28 cellular contexts compared by ENCODE assay signal in genomic region chrX:13338985-13339384, GRCh38. TPM values are rescaled to one million over a fixed set of nuclear protein-coding genes. Genes with fewer than 3 reads are reported as not detected.
"Had no signal": no experiment of that assay in that cellular context is flagged by ENCODE, and none has a peak within 500 bp of the region (broad histone marks: within the 10 kb centered on the region; RNA-seq: fewer than 3 reads in every experiment).

No MANE protein-coding gene starts in this region.

- H3K4me2 ChIP-seq: PC-9 had no signal

- H2AFZ ChIP-seq: PC-9 had no signal

- DNase-seq: activated CD4-positive, alpha-beta T cell treated with anti-CD3 and anti-CD28 coated beads for 48 hours; activated CD4-positive, alpha-beta T cell treated with anti-CD3 and anti-CD28 coated beads, Interleukin-2, amount 50 U/mL, for 48 hours; activated CD8-positive, alpha-beta memory T cell treated with anti-CD3 and anti-CD28 coated beads, Interleukin-2, amount 10 ng/mL, durations not matched to agents 7 days and 5 days; activated effector memory CD4-positive, alpha-beta T cell treated with Interleukin-2 at 50 U/mL for 16 hours; activated naive CD4-positive, alpha-beta T cell; activated naive CD8-positive, alpha-beta T cell treated with anti-CD3 and anti-CD28 coated beads, Interleukin-2, amount 50 U/mL, for 24 hours; activated T-cell treated with anti-CD3 and anti-CD28 coated beads, Interleukin-2, amount 50 U/mL, for 24 hours; amniotic stem cell; central memory CD4-positive, alpha-beta T cell; Kasumi-1; KBM-7; NCI-H1105 treated with DMSO at 0.1 percent for 48 hours; NCI-H1436 treated with DMSO at 0.1 percent for 48 hours; NCI-H187; NCI-H2081; NCI-H446; NCI-H524; PC-9; SHP77 treated with DMSO at 0.1 percent for 48 hours; T-cell; T-helper 2 cell; T1000 had no signal

- H3K4me1 ChIP-seq: ascending aorta, body of pancreas had no signal

- H3K27me3 ChIP-seq: ascending aorta, body of pancreas had no signal

- H3K9me3 ChIP-seq: ascending aorta, body of pancreas had no signal

- H3K27ac ChIP-seq: ascending aorta, body of pancreas, PC-9, VCaP had no signal

- H3K36me3 ChIP-seq: ascending aorta had no signal

- ATAC-seq: activated CD8-positive, alpha-beta memory T cell treated with anti-CD3 and anti-CD28 coated beads, Interleukin-2, amount 10 ng/mL, durations not matched to agents 7 days and 5 days; activated naive CD8-positive, alpha-beta T cell treated with anti-CD3 and anti-CD28 coated beads, Interleukin-2, amount 50 U/mL, for 24 hours; body of pancreas; T-cell had no signal

- H3K4me3 ChIP-seq: ascending aorta, body of pancreas, PC-9 had no signal

RNA-seq across cellular contexts. Expression of gene ATXN3L, which starts 19.1 kb away (rescaled TPM):
- total RNA-seq: activated CD8-positive, alpha-beta memory T cell treated with anti-CD3 and anti-CD28 coated beads, Interleukin-2, amount 10 ng/mL, durations not matched to agents 7 days and 5 days; activated T-helper 1 cell treated with anti-CD3 and anti-CD28 coated beads, Interleukin-12 subunit alpha, Interleukin-12 subunit beta, Interleukin-2, Interleukin-4 antibody, amounts not matched to agents 30 ng/mL and 10 ng/mL and 1 ng/mL, durations not matched to agents 14 hours and 24 hours and 36 hours; ascending aorta; body of pancreas; bronchial epithelial cell; PC-9; SK-MEL-5; T-cell had no signal
